ENCODE assay signal across 8 cellular contexts in genomic region chr6:148947621-148948444, GRCh38.
DNase-seq lines count a peak whose midpoint lies in the region; ATAC-seq and TF ChIP-seq lines count a peak whose summit lies in the region.

No MANE protein-coding gene starts in this region.

- H3K9me3 ChIP-seq in MG63 (no peaks in the 10 kb centered on the region), SJCRH30 (replicated peaks) (no peaks in the 10 kb centered on the region), trophoblast cell (ENCODE audit: insufficient read depth, low read depth, low read length) (no peaks in the 10 kb centered on the region), upper lobe of right lung (no peaks in the 10 kb centered on the region)

- H4K91ac ChIP-seq in trophoblast cell (ENCODE audit: low read depth, low read length): no peak overlapping the region

- DNase-seq in D341Med (ENCODE audit: low spot score) (peak; percentile 83), MG63 (peak; percentile 63), SJCRH30 (peak; percentile 74 to 93), glomerular visceral epithelial cell (ENCODE audit: extremely low spot score) (peak; percentile 82), trophoblast cell (peak; percentile 79 to 94), upper lobe of right lung (peak; percentile 78)
- peak; percentile 9 to 60 (median 51) for DNase-seq in activated naive CD4-positive, alpha-beta T cell (lab: John Stamatoyannopoulos, UW)

- H3K4me2 ChIP-seq in trophoblast cell (ENCODE audit: low read length): no peak overlapping the region

- no CpG with 5 or more reads among the region's 12 CpGs for WGBS in trophoblast cell (ENCODE audit: extremely low coverage, insufficient coverage, insufficient read length)

- H3K4ac ChIP-seq in trophoblast cell (ENCODE audit: low read depth, low read length): no peak overlapping the region

- H3K18ac ChIP-seq in trophoblast cell (ENCODE audit: low read length): no peak overlapping the region

- H2AFZ ChIP-seq in trophoblast cell (ENCODE audit: insufficient read depth, low read length, poor library complexity): no peak overlapping the region

- H2AK5ac ChIP-seq in trophoblast cell (ENCODE audit: low read length): no peak overlapping the region

- no peak overlapping the region for H3K27ac ChIP-seq in SJCRH30
- no peak overlapping the region for H3K27ac ChIP-seq in trophoblast cell (ENCODE audit: low read depth, low read length)
- H3K27ac ChIP-seq in upper lobe of right lung: no peak overlapping the region

- TF ChIP-seq CTCF in upper lobe of right lung (IDR thresholded peaks at IDR 0.05): peak; percentile 94

- no peak overlapping the region for H4K12ac ChIP-seq in trophoblast cell (ENCODE audit: low read depth, low read length)

- no peak overlapping the region for H3K23ac ChIP-seq in trophoblast cell (ENCODE audit: low read length)

- intact Hi-C loops in upper lobe of right lung (cut with DNase I): loop anchor here (10.0 kb wide), 1 partner anchor 203 kb away; the partner anchor contains the start of gene UST

- no peak overlapping the region for H4K8ac ChIP-seq in trophoblast cell (ENCODE audit: low read depth, low read length)

- H2BK5ac ChIP-seq in trophoblast cell (ENCODE audit: low read depth, low read length, poor library complexity): no peak overlapping the region

- H3K4me1 ChIP-seq in SJCRH30 (peaks cover 6% of the 10 kb centered on the region; the same call in 1 of the 2 replicates), trophoblast cell (ENCODE audit: control insufficient read depth in 1 of 2, insufficient read depth in 2 of 2, low read length in 2 of 2) (no peaks in the 10 kb centered on the region), upper lobe of right lung (no peaks in the 10 kb centered on the region)

- H3K14ac ChIP-seq in trophoblast cell (ENCODE audit: low read length): no peak overlapping the region

- H2BK12ac ChIP-seq in trophoblast cell (ENCODE audit: low read length): no peak overlapping the region

- ATAC-seq in GM21619 (IDR thresholded peaks at IDR 0.05; ENCODE audit: unreplicated experiment) (peak; percentile 84), upper lobe of right lung (peak; percentile 98)

- no peaks in the 10 kb centered on the region for H3K79me1 ChIP-seq in trophoblast cell (ENCODE audit: low read length)

- H3K36me3 ChIP-seq in MG63 (no peaks in the 10 kb centered on the region), SJCRH30 (no peaks in the 10 kb centered on the region), trophoblast cell (ENCODE audit: control insufficient read depth in 1 of 2, insufficient read depth in 2 of 2, low read length in 2 of 2) (no peaks in the 10 kb centered on the region), upper lobe of right lung (no peaks in the 10 kb centered on the region)

- H3K79me2 ChIP-seq in trophoblast cell (ENCODE audit: control insufficient read depth, insufficient read depth, low read length, poor library complexity): no peaks in the 10 kb centered on the region

- H3K27me3 ChIP-seq in MG63 (no peaks in the 10 kb centered on the region), SJCRH30 (no peaks in the 10 kb centered on the region), trophoblast cell (ENCODE audit: insufficient read depth, low read length) (no peaks in the 10 kb centered on the region), upper lobe of right lung (no peaks in the 10 kb centered on the region)

- H2BK120ac ChIP-seq in trophoblast cell (ENCODE audit: insufficient read depth, low read length, poor library complexity): no peak overlapping the region

- H3K4me3 ChIP-seq in MG63: no peak overlapping the region
- H3K4me3 ChIP-seq in SJCRH30: no peak overlapping the region
- no peak overlapping the region for H3K4me3 ChIP-seq in trophoblast cell (ENCODE audit: low read depth, low read length)
- H3K4me3 ChIP-seq in upper lobe of right lung: no peak overlapping the region

- no peak overlapping the region for H3K9ac ChIP-seq in trophoblast cell (ENCODE audit: low read length)
